ENCODE assay signal across 14 cellular contexts in genomic region chr14:106850913-106851825, GRCh38.
DNase-seq lines count a peak whose midpoint lies in the region; ATAC-seq, FAIRE-seq and TF ChIP-seq lines count a peak whose summit lies in the region.
"Had no signal": no experiment of that assay in that cellular context is flagged by ENCODE, and none has a peak within 500 bp of the region (broad histone marks: within the 10 kb centered on the region; RNA-seq: fewer than 3 reads in every experiment).

No MANE protein-coding gene starts in this region.

- POLR2A ChIA-PET in OCI-LY7 (lab: Charles Lee) = no interaction called here

- FAIRE-seq in GM12892 (lab: Jason Lieb, UNC) = peak; percentile 98

- peak; percentile 38; the same call in 1 of the 2 replicates for TF ChIP-seq POLR2A in GM12892 (IDR thresholded peaks at IDR 0.05; ENCODE audit: low read depth, low read length)

- no peak overlapping the region for H3K9ac ChIP-seq in GM23248

- peak overlapping the region; percentile 98 for H3K27ac ChIP-seq in OCI-LY7 (ENCODE audit: low read depth, low read length, poor library complexity, severe bottlenecking)
- no peak overlapping the region for H3K27ac ChIP-seq in GM23248
- H3K27ac ChIP-seq: colonic mucosa, upper lobe of left lung had no signal

- peaks cover 8% of the 10 kb centered on the region; the same call in 1 of the 2 replicates for H3K9me3 ChIP-seq in OCI-LY7 (ENCODE audit: low read length)
- no peaks in the 10 kb centered on the region for H3K9me3 ChIP-seq in GM23248 (ENCODE audit: low read depth)
- H3K9me3 ChIP-seq: colonic mucosa, upper lobe of left lung had no signal

- H3K36me3 Mint-ChIP-seq in activated T-helper 1 cell treated with anti-CD3 and anti-CD28 coated beads, Interleukin-12 subunit alpha, Interleukin-12 subunit beta, Interleukin-2, Interleukin-4 antibody, amounts not matched to agents 30 ng/mL and 10 ng/mL and 1 ng/mL, durations not matched to agents 14 hours and 24 hours and 36 hours (ENCODE audit: low read depth) = no peaks in the 10 kb centered on the region

- H3K4me1 ChIP-seq in OCI-LY7 (ENCODE audit: insufficient read depth, low read length, poor library complexity, severe bottlenecking) (peaks cover 67% of the 10 kb centered on the region), GM23248 (ENCODE audit: insufficient read depth) (no peaks in the 10 kb centered on the region)
- H3K4me1 ChIP-seq: colonic mucosa had no signal

- H3K79me2 ChIP-seq in OCI-LY7 (ENCODE audit: insufficient read depth, low read depth, low read length) = peaks cover 69% of the 10 kb centered on the region
- H3K79me2 ChIP-seq in GM23248 (ENCODE audit: insufficient read depth) = no peaks in the 10 kb centered on the region

- in situ Hi-C loops in GM23248 (cut with MboI) = no loop called here

- H3K9me2 ChIP-seq in OCI-LY7 (ENCODE audit: insufficient read depth, low read length) = no peaks in the 10 kb centered on the region
- H3K9me2 ChIP-seq in GM23248 (ENCODE audit: insufficient read depth) = no peaks in the 10 kb centered on the region

- H3K4me3 Mint-ChIP-seq in activated T-helper 1 cell treated with anti-CD3 and anti-CD28 coated beads, Interleukin-12 subunit alpha, Interleukin-12 subunit beta, Interleukin-2, Interleukin-4 antibody, amounts not matched to agents 30 ng/mL and 10 ng/mL and 1 ng/mL, durations not matched to agents 14 hours and 24 hours and 36 hours = no peak overlapping the region

- no peaks in the 10 kb centered on the region for H3K9me3 Mint-ChIP-seq in activated T-helper 1 cell treated with anti-CD3 and anti-CD28 coated beads, Interleukin-12 subunit alpha, Interleukin-12 subunit beta, Interleukin-2, Interleukin-4 antibody, amounts not matched to agents 30 ng/mL and 10 ng/mL and 1 ng/mL, durations not matched to agents 14 hours and 24 hours and 36 hours

- H3K4me2 ChIP-seq in OCI-LY7 (ENCODE audit: low read length) (peak overlapping the region; percentile 93), GM23248 (ENCODE audit: unreplicated experiment) (no peak overlapping the region)

- WGBS in GM23248 (ENCODE audit: low coverage in 1 of 2, low lambda C conversion rate in 2 of 2, missing lambda C conversion rate in 2 of 2), 2 experiments = 29 to 30% methylated on average over 20 of the region's 20 CpGs

- H2AFZ ChIP-seq in OCI-LY7 (ENCODE audit: low read length) = peak overlapping the region; percentile 27; the same call in 1 of the 2 replicates
- no peak overlapping the region for H2AFZ ChIP-seq in GM23248

- H3K4me1 Mint-ChIP-seq in activated T-helper 1 cell treated with anti-CD3 and anti-CD28 coated beads, Interleukin-12 subunit alpha, Interleukin-12 subunit beta, Interleukin-2, Interleukin-4 antibody, amounts not matched to agents 30 ng/mL and 10 ng/mL and 1 ng/mL, durations not matched to agents 14 hours and 24 hours and 36 hours (ENCODE audit: low read depth) = peaks cover 7% of the 10 kb centered on the region

- CTCF ChIA-PET in OCI-LY7 (lab: Charles Lee; ENCODE audit: unreplicated experiment) = interaction anchor here (0.6 to 1.1 kb wide), 2 partner anchors 21 kb away, joined by 3 to 5 read pairs; no protein-coding TSS in a partner anchor

- peaks cover 44% of the 10 kb centered on the region for H3K27me3 Mint-ChIP-seq in activated T-helper 1 cell treated with anti-CD3 and anti-CD28 coated beads, Interleukin-12 subunit alpha, Interleukin-12 subunit beta, Interleukin-2, Interleukin-4 antibody, amounts not matched to agents 30 ng/mL and 10 ng/mL and 1 ng/mL, durations not matched to agents 14 hours and 24 hours and 36 hours (ENCODE audit: insufficient read depth)

- H3K4me3 ChIP-seq in OCI-LY7 (ENCODE audit: low read depth, low read length, poor library complexity, severe bottlenecking) = peak overlapping the region; percentile 87
- H3K4me3 ChIP-seq in GM23248 = no peak overlapping the region
- H3K4me3 ChIP-seq: colonic mucosa, upper lobe of left lung had no signal

- BruUV-seq in OCI-LY7 (replicated peaks; lab: Mats Ljungman, UMichigan) = TSS peak; percentile 75

- no peaks in the 10 kb centered on the region for H3F3A ChIP-seq in GM23248 (ENCODE audit: insufficient read depth)

- H3K27ac Mint-ChIP-seq in activated T-helper 1 cell treated with anti-CD3 and anti-CD28 coated beads, Interleukin-12 subunit alpha, Interleukin-12 subunit beta, Interleukin-2, Interleukin-4 antibody, amounts not matched to agents 30 ng/mL and 10 ng/mL and 1 ng/mL, durations not matched to agents 14 hours and 24 hours and 36 hours = no peak overlapping the region

- H4K20me1 ChIP-seq in OCI-LY7 (ENCODE audit: insufficient read depth, low read length) (no peaks in the 10 kb centered on the region), GM23248 (ENCODE audit: insufficient read depth) (no peaks in the 10 kb centered on the region)

- intact Hi-C loops in OCI-LY7 (cut with micrococcal nuclease; ENCODE audit: unreplicated experiment) = no loop called here
- intact Hi-C loops in activated T-helper 1 cell treated with anti-CD3 and anti-CD28 coated beads, Interleukin-12 subunit alpha, Interleukin-12 subunit beta, Interleukin-2, Interleukin-4 antibody, amounts not matched to agents 30 ng/mL and 10 ng/mL and 1 ng/mL, durations not matched to agents 14 hours and 24 hours and 36 hours (cut with micrococcal nuclease) = no loop called here

- no peaks in the 10 kb centered on the region for H3K27me3 ChIP-seq in GM23248 (replicated peaks; ENCODE audit: insufficient read depth)
- H3K27me3 ChIP-seq: colonic mucosa, upper lobe of left lung had no signal

- H3K36me3 ChIP-seq in OCI-LY7 (ENCODE audit: insufficient read depth, low read length) (peaks cover 31% of the 10 kb centered on the region), GM23248 (ENCODE audit: low read depth) (no peaks in the 10 kb centered on the region)
- H3K36me3 ChIP-seq: colonic mucosa, upper lobe of left lung had no signal

- ATAC-seq in GM19397 (IDR thresholded peaks at IDR 0.05; ENCODE audit: unreplicated experiment) (peak; percentile 66), HG03066 (IDR thresholded peaks at IDR 0.05; ENCODE audit: low read depth, unreplicated experiment) (peak; percentile 47)

- DNase-seq in GM12892 (ENCODE audit: insufficient read length) (no peak), OCI-LY7 (ENCODE audit: low spot score) (peak; percentile 95), GM23248 (no peak), NCI-H69 (lab: John Stamatoyannopoulos, UW) (no peak), activated T-cell treated with anti-CD3 and anti-CD28 coated beads for 4 hours (no peak)
- DNase-seq in activated T-helper 1 cell treated with anti-CD3 and anti-CD28 coated beads, Interleukin-12 subunit alpha, Interleukin-12 subunit beta, Interleukin-2, Interleukin-4 antibody, amounts not matched to agents 30 ng/mL and 10 ng/mL and 1 ng/mL, durations not matched to agents 14 hours and 24 hours and 36 hours (ENCODE audit: low spot score) = no peak
- DNase-seq: activated T-cell treated with anti-CD3 and anti-CD28 coated beads, Interleukin-2, amount 50 U/mL, for 1 hour; colonic mucosa; hippocampal formation; NCI-H1105; SW 1271 had no signal

- TF ChIP-seq CTCF in OCI-LY7 (conservative IDR thresholded peaks at IDR 0.05; ENCODE audit: low read length) = no peak
